10 cellular contexts compared by ENCODE assay signal in the genomic region with DNA sequence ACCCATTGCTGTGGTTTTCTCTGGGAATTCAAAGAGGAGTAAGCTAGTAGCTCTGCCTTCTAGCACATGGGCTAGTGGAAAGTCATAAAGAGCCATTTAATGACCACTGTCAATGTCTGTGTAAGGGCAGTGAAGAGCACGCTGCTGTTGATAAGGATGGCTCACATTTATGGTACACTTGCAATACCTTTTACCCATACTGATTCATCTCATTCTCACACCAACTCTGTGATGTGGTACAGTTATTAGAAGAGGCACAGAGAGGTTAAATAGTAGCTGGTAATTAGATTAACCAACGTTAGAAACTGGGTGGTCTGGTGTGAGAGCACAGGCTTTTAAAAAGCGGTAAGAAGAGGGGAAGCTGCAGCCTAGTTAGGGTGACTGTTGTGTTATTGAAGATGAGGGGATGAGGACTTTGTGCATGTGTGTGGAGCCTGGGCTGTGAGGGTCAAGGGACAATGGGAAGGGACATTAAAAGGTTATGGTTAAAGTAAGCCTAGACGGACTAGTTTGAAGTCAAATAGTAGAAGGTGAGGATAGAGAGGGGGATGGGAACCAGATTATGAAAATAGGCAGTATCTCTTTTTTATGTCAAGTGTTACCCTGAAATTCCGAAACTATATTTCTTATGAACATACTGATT. TPM values are rescaled to one million over a fixed set of nuclear protein-coding genes. Genes with fewer than 3 reads are reported as not detected.
DNase-seq lines count a peak whose midpoint lies in the region; ATAC-seq and TF ChIP-seq lines count a peak whose summit lies in the region.
"Had no signal": no experiment of that assay in that cellular context is flagged by ENCODE, and none has a peak within 500 bp of the region (broad histone marks: within the 10 kb centered on the region; RNA-seq: fewer than 3 reads in every experiment).

No MANE protein-coding gene starts in this region.

- intact Hi-C loops in natural killer cell (cut with micrococcal nuclease), result no loop called here

- H3K4me1 ChIP-seq in CD4-positive, CD25-positive, alpha-beta regulatory T cell (ENCODE audit: control insufficient read depth, insufficient read depth, low read length, poor library complexity, severe bottlenecking), result peaks cover 80% of the 10 kb centered on the region

- CTCF ChIA-PET in WTC11 (lab: Charles Lee), result interaction anchor here (0.6 kb wide), 1 partner anchor 267 kb away, joined by 4 read pairs; no protein-coding TSS in a partner anchor

- POLR2A ChIA-PET in WTC11 (lab: Charles Lee), result no interaction called here

- no peaks in the 10 kb centered on the region for H3K27me3 ChIP-seq in CD4-positive, CD25-positive, alpha-beta regulatory T cell (ENCODE audit: control insufficient read depth, insufficient read depth, low read length)

- peaks cover 60% of the 10 kb centered on the region for H3K36me3 Mint-ChIP-seq in CD4-positive, CD25-positive, alpha-beta regulatory T cell
- H3K36me3 Mint-ChIP-seq in WTC11, result peaks cover 23% of the 10 kb centered on the region
- no peaks in the 10 kb centered on the region for H3K36me3 Mint-ChIP-seq in natural killer cell

- peaks cover 48 to 98% (median 79%) of the 10 kb centered on the region in 4 donors for H3K4me1 Mint-ChIP-seq in CD4-positive, CD25-positive, alpha-beta regulatory T cell
- peaks cover 37% of the 10 kb centered on the region for H3K4me1 Mint-ChIP-seq in WTC11
- peaks cover 67 to 69% of the 10 kb centered on the region in 2 donors for H3K4me1 Mint-ChIP-seq in natural killer cell

- peaks cover 0 to 8% (median 2%) of the 10 kb centered on the region in 7 donors for H3K9me3 Mint-ChIP-seq in CD4-positive, CD25-positive, alpha-beta regulatory T cell
- H3K9me3 Mint-ChIP-seq in WTC11, result peaks cover 15% of the 10 kb centered on the region
- no peaks in the 10 kb centered on the region for H3K9me3 Mint-ChIP-seq in natural killer cell

- DNase-seq in CD4-positive, CD25-positive, alpha-beta regulatory T cell, result no peak
- DNase-seq in WTC11 (ENCODE audit: low spot score) (no peak), natural killer cell (no peak), epidermal melanocyte (ENCODE audit: insufficient read length, low spot score) (no peak), NCI-H1048 (lab: John Stamatoyannopoulos, UW) (no peak)
- DNase-seq in stimulated activated CD4-positive, alpha-beta T cell treated with anti-CD3 and anti-CD28 coated beads, Interleukin-15, amount 100 ng/mL, for 24 hours, result no peak
- DNase-seq: hypothalamus; stimulated activated naive CD4-positive, alpha-beta T cell had no signal

- H3K36me3 ChIP-seq in CD4-positive, CD25-positive, alpha-beta regulatory T cell (ENCODE audit: control insufficient read depth, insufficient read depth, low read length), result peaks cover 34% of the 10 kb centered on the region

- peak overlapping the region; percentile 44 for H3K27ac ChIP-seq in CD4-positive, CD25-positive, alpha-beta regulatory T cell (ENCODE audit: insufficient read depth, low read length, poor library complexity, severe bottlenecking)

- no peaks in the 10 kb centered on the region for H3K27me3 Mint-ChIP-seq in CD4-positive, CD25-positive, alpha-beta regulatory T cell
- H3K27me3 Mint-ChIP-seq in WTC11 (ENCODE audit: low read depth) (no peaks in the 10 kb centered on the region; the same call in 1 of the 2 replicates), natural killer cell (ENCODE audit: low read depth in 2 of 2) (no peaks in the 10 kb centered on the region)

- no peaks in the 10 kb centered on the region for H3K9me3 ChIP-seq in CD4-positive, CD25-positive, alpha-beta regulatory T cell (ENCODE audit: control insufficient read depth in 2 of 2, low read length in 2 of 2)

- no peak for ATAC-seq in CD4-positive, CD25-positive, alpha-beta regulatory T cell (ENCODE audit: low read depth in 2 of 2)
- ATAC-seq in GM18519 (IDR thresholded peaks at IDR 0.05; ENCODE audit: low FRiP score, unreplicated experiment) (peak; percentile 58), WTC11 (no peak), natural killer cell (no peak)

- H3K4me3 Mint-ChIP-seq in CD4-positive, CD25-positive, alpha-beta regulatory T cell, result peak overlapping the region; percentile 1 to 71 (median 48)
- H3K4me3 Mint-ChIP-seq in WTC11 (no peak overlapping the region), natural killer cell (no peak overlapping the region)

- peak overlapping the region; percentile 33 for H3K4me3 ChIP-seq in CD4-positive, CD25-positive, alpha-beta regulatory T cell (ENCODE audit: low read depth, low read length)
- H3K4me3 ChIP-seq: lung had no signal

- H3K27ac Mint-ChIP-seq in CD4-positive, CD25-positive, alpha-beta regulatory T cell, result peak overlapping the region; percentile 30 to 59 (median 53)
- H3K27ac Mint-ChIP-seq in WTC11 (peak overlapping the region; percentile 72), natural killer cell (peak overlapping the region; percentile 72 to 79)

- TF ChIP-seq CTCF in WTC11 (IDR thresholded peaks at IDR 0.05) (no peak), natural killer cell (IDR thresholded peaks at IDR 0.05) (no peak)

TF ChIP-seq in WTC11, 78 proteins besides CTCF, POLR2A, EP300 and RAD21 (continues in another document):
- TF ChIP-seq SP1 (CRISPR knock-in tag; conservative IDR thresholded peaks at IDR 0.05) (no peak), NFE2L1 (CRISPR knock-in tag; IDR thresholded peaks at IDR 0.05) (no peak), TEAD1 (CRISPR knock-in tag; IDR thresholded peaks at IDR 0.05) (no peak), RELA (CRISPR knock-in tag; IDR thresholded peaks at IDR 0.05; ENCODE audit: borderline replicate concordance) (no peak), NFATC4 (CRISPR knock-in tag; IDR thresholded peaks at IDR 0.05) (no peak), ZBTB21 (CRISPR knock-in tag; IDR thresholded peaks at IDR 0.05; ENCODE audit: borderline replicate concordance) (no peak), MYBL2 (CRISPR knock-in tag; IDR thresholded peaks at IDR 0.05) (no peak), MXD4 (CRISPR knock-in tag; IDR thresholded peaks at IDR 0.05; ENCODE audit: borderline replicate concordance) (no peak)
- TF ChIP-seq, protein P1, sequence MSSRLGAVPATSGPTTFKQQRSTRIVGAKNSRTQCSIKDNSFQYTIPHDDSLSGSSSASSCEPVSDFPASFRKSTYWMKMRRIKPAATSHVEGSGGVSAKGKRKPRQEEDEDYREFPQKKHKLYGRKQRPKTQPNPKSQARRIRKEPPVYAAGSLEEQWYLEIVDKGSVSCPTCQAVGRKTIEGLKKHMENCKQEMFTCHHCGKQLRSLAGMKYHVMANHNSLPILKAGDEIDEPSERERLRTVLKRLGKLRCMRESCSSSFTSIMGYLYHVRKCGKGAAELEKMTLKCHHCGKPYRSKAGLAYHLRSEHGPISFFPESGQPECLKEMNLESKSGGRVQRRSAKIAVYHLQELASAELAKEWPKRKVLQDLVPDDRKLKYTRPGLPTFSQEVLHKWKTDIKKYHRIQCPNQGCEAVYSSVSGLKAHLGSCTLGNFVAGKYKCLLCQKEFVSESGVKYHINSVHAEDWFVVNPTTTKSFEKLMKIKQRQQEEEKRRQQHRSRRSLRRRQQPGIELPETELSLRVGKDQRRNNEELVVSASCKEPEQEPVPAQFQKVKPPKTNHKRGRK (CRISPR knock-in tag; IDR thresholded peaks at IDR 0.05; ENCODE audit: borderline replicate concordance), result no peak
- TF ChIP-seq, protein P2, sequence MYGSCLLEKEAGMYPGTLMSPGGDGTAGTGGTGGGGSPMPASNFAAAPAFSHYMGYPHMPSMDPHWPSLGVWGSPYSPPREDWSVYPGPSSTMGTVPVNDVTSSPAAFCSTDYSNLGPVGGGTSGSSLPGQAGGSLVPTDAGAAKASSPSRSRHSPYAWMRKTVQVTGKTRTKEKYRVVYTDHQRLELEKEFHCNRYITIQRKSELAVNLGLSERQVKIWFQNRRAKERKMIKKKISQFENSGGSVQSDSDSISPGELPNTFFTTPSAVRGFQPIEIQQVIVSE (CRISPR knock-in tag; IDR thresholded peaks at IDR 0.05; ENCODE audit: borderline replicate concordance), result no peak
- TF ChIP-seq, protein P3, sequence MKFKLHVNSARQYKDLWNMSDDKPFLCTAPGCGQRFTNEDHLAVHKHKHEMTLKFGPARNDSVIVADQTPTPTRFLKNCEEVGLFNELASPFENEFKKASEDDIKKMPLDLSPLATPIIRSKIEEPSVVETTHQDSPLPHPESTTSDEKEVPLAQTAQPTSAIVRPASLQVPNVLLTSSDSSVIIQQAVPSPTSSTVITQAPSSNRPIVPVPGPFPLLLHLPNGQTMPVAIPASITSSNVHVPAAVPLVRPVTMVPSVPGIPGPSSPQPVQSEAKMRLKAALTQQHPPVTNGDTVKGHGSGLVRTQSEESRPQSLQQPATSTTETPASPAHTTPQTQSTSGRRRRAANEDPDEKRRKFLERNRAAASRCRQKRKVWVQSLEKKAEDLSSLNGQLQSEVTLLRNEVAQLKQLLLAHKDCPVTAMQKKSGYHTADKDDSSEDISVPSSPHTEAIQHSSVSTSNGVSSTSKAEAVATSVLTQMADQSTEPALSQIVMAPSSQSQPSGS (CRISPR knock-in tag; IDR thresholded peaks at IDR 0.05; ENCODE audit: borderline replicate concordance, low read depth), result no peak
- TF ChIP-seq, protein P4, sequence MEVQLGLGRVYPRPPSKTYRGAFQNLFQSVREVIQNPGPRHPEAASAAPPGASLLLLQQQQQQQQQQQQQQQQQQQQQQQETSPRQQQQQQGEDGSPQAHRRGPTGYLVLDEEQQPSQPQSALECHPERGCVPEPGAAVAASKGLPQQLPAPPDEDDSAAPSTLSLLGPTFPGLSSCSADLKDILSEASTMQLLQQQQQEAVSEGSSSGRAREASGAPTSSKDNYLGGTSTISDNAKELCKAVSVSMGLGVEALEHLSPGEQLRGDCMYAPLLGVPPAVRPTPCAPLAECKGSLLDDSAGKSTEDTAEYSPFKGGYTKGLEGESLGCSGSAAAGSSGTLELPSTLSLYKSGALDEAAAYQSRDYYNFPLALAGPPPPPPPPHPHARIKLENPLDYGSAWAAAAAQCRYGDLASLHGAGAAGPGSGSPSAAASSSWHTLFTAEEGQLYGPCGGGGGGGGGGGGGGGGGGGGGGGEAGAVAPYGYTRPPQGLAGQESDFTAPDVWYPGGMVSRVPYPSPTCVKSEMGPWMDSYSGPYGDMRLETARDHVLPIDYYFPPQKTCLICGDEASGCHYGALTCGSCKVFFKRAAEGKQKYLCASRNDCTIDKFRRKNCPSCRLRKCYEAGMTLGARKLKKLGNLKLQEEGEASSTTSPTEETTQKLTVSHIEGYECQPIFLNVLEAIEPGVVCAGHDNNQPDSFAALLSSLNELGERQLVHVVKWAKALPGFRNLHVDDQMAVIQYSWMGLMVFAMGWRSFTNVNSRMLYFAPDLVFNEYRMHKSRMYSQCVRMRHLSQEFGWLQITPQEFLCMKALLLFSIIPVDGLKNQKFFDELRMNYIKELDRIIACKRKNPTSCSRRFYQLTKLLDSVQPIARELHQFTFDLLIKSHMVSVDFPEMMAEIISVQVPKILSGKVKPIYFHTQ (CRISPR knock-in tag; IDR thresholded peaks at IDR 0.05), result no peak

RNA-seq across cellular contexts. Expression of a gene that starts 25.2 kb away (rescaled TPM):
- 158 TPM for total RNA-seq in CD4-positive, CD25-positive, alpha-beta regulatory T cell
- polyA plus RNA-seq in CD4-positive, CD25-positive, alpha-beta regulatory T cell, result 10 to 100 TPM in 2 of 4 donors, 1 to 10 TPM in 2; 5.5 to 12.8 (median 8.0) TPM
- total RNA-seq in WTC11 (2021) (45.2 to 54.7 TPM (median 50.2 TPM) in 3 replicates), natural killer cell (100 to 1,000 TPM in 1 of 3 donors, 10 to 100 TPM in 2; 63.4 to 105 (median 80.5) TPM)

Comparison
In these comparisons a context has a peak if more than half of its experiments do, and no peak if none do; other contexts are left out.
1. H3K4me3 Mint-ChIP-seq: peak in CD4-positive, CD25-positive, alpha-beta regulatory T cell (4 of 4); none in WTC11 (single experiment) and natural killer cell (single experiment).
2. Peak in every context shown above with its lines, with median percentiles within 50 percentile points of each other: H3K27ac Mint-ChIP-seq.